In the genomic region with DNA sequence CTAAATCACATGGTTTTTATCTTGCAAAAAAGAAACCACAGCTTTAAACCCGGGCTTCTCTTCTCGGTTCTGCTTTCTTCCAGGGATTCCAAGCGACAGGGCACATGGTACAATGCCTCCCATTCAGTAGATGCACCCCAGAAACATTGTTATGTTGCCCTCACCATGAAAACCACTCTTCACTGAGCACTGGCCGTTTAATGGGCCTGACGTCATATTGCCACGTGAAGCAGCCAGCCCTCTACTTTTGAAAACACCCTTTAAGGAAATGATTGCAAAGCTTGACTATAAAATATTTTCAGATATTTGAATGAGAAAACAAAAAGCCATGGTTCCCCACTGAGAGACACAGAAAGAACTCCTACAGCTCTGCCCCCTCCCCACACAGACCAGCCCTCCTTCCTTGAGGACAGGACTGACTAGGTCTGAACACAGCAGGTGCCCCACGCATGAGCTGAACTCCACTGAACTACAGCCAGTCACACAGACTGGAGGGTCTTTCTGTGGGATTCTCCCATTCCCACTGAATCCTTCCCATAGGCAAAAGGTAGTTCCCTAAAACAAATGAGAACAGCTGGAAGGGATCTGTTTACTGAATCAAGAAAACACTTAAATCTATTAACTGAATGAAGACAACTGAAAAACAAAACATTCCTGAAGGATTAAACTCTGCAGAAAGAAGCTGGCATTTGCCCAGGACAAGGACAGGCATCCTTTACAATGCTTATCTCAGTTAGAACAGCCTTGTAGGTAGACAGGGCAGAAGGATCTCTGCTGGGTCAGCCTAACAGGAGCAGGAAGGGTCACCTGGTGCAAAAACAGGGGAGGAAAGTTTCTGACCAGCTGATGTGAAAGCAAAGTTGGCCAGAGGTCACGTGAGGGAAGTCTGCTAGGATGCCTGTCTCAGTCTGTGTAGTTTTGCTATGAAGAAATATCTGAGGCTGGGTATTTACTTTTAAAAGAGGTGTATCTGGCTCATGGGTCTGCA, we compare ENCODE assay signal across 9 cellular contexts.
A peak's percentile ranks its signal among the peaks of the same experiment; 100 is the strongest.
DNase-seq lines count a peak whose midpoint lies in the region; ATAC-seq and TF ChIP-seq lines count a peak whose summit lies in the region.
"Had no signal": no experiment of that assay in that cellular context is flagged by ENCODE, and none has a peak within 500 bp of the region (broad histone marks: within the 10 kb centered on the region; RNA-seq: fewer than 3 reads in every experiment).

No MANE protein-coding gene starts in this region.

- H3K9me3 Mint-ChIP-seq in memory B cell, result no peaks in the 10 kb centered on the region

- ATAC-seq in memory B cell (ENCODE audit: low read depth) (peak; percentile 82), GM18502 (IDR thresholded peaks at IDR 0.05; ENCODE audit: poor library complexity, unreplicated experiment) (no peak), HG03432 (IDR thresholded peaks at IDR 0.05; ENCODE audit: unreplicated experiment) (no peak)
- no peak for ATAC-seq in stimulated activated naive CD8-positive, alpha-beta T cell treated with anti-CD3 and anti-CD28 coated beads, Interleukin-15, Interleukin-2, amounts not matched to agents 100 U/mL and 50 U/mL, for 24 hours

- peaks cover 10% of the 10 kb centered on the region for H3K4me1 ChIP-seq in HUES64 (ENCODE audit: insufficient read depth, low read length)
- H3K4me1 ChIP-seq in spleen, result peaks cover 0 to 14% (median 10%) of the 10 kb centered on the region in 6 donors

- H3K4me3 Mint-ChIP-seq in memory B cell, result peak overlapping the region; percentile 50

- intact Hi-C loops in spleen (cut with DNase I; ENCODE audit: low total_unique reads), result no loop called here

- no peak overlapping the region for H3K27ac Mint-ChIP-seq in memory B cell

- H3K9me3 ChIP-seq in HUES64 (ENCODE audit: insufficient read depth, low read depth, low read length) (no peaks in the 10 kb centered on the region), spleen (no peaks in the 10 kb centered on the region)
- H3K9me3 ChIP-seq: thoracic aorta had no signal

- TF ChIP-seq POLR2A in spleen (IDR thresholded peaks at IDR 0.05), result no peak

- no peak for TF ChIP-seq CTCF in astrocyte of the cerebellum (IDR thresholded peaks at IDR 0.05; ENCODE audit: low read depth, low read length, missing control alignments)
- TF ChIP-seq CTCF in spleen (IDR thresholded peaks at IDR 0.05 in 8 of 11, conservative IDR thresholded peaks at IDR 0.05 in 3 of 11), result no peak

- peaks cover 6% of the 10 kb centered on the region for H3K4me1 Mint-ChIP-seq in memory B cell

- in situ Hi-C loops in astrocyte of the cerebellum (cut with HindIII; ENCODE audit: low sequenced_read_pairs), result no loop called here

- peak; percentile 31 for DNase-seq in AG08395 (ENCODE audit: low spot score)
- peak; percentile 20 for DNase-seq in astrocyte of the cerebellum (ENCODE audit: low read depth)
- DNase-seq in memory B cell (ENCODE audit: low spot score in 2 of 2), result no peak
- no peak for DNase-seq in spleen
- no peak for DNase-seq in stimulated activated naive CD8-positive, alpha-beta T cell treated with anti-CD3 and anti-CD28 coated beads, Interleukin-15, Interleukin-2, amounts not matched to agents 100 U/mL and 50 U/mL, for 24 hours

- H3K4me3 ChIP-seq in HUES64 (ENCODE audit: low read length) (no peak overlapping the region), astrocyte of the cerebellum (ENCODE audit: low read depth, low read length) (no peak overlapping the region), spleen (no peak overlapping the region)
- H3K4me3 ChIP-seq: thoracic aorta had no signal

- H3K36me3 Mint-ChIP-seq in memory B cell, result peaks cover 2% of the 10 kb centered on the region

- H3K9ac ChIP-seq in HUES64 (ENCODE audit: low read depth, low read length), result no peak overlapping the region

- peak overlapping the region; percentile 32; the same call in 1 of the 2 replicates for H3K27ac ChIP-seq in HUES64 (ENCODE audit: low read depth, low read length)
- H3K27ac ChIP-seq in spleen, result peak overlapping the region in 4 of 8 donors; percentile 12 to 26 (median 22)
- H3K27ac ChIP-seq: thoracic aorta had no signal

- H3K27me3 Mint-ChIP-seq in memory B cell, result peaks cover 6% of the 10 kb centered on the region

- H3K36me3 ChIP-seq in HUES64 (ENCODE audit: insufficient read depth, low read length) (no peaks in the 10 kb centered on the region), spleen (no peaks in the 10 kb centered on the region)
- H3K36me3 ChIP-seq: thoracic aorta had no signal

- H3K27me3 ChIP-seq in HUES64 (ENCODE audit: insufficient read depth, low read length) (no peaks in the 10 kb centered on the region), spleen (replicated peaks in 1 of 7) (no peaks in the 10 kb centered on the region)

- 50% methylated on average over 8 of the region's 8 CpGs for WGBS in HUES64
- 34 to 56% (median 45%) methylated on average over 8 of the region's 8 CpGs for WGBS in spleen, 5 donors

Comparison
In these comparisons a context has a peak if more than half of its experiments do, and no peak if none do; other contexts are left out.
1. DNase-seq: peak in AG08395 (single experiment) and astrocyte of the cerebellum (single experiment); none in memory B cell (0 of 2), spleen (single experiment) and stimulated activated naive CD8-positive, alpha-beta T cell treated with anti-CD3 and anti-CD28 coated beads, Interleukin-15, Interleukin-2, amounts not matched to agents 100 U/mL and 50 U/mL, for 24 hours (single experiment).